ENCODE assay signal across 16 cellular contexts in the genomic region with DNA sequence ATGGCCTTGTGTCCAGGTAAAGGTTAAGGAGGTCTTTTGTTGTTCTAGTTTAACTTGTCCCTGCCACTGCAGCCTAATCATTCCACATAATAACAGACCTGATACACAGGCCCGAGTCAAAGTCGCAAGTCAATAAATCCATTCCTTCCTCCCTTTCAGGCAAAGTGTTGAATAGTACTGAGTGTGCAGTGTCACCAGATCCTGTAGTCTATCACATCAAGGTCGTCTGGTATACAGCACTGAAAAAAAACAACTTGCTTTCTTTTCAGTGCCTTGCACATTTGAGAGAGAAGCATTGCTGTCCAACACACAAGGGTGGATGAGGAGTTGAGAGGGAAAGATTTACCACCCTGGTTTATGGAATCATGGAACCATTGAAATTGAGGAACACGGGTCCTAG.
DNase-seq lines count a peak whose midpoint lies in the region; TF ChIP-seq lines count a peak whose summit lies in the region.
"Had no signal": no experiment of that assay in that cellular context is flagged by ENCODE, and none has a peak within 500 bp of the region (broad histone marks: within the 10 kb centered on the region; RNA-seq: fewer than 3 reads in every experiment).

No MANE protein-coding gene starts in this region.

- no peak overlapping the region for H3K4me3 Mint-ChIP-seq in progenitor cell of endocrine pancreas (ENCODE audit: low read depth)
- H3K4me3 Mint-ChIP-seq: CD4-positive, alpha-beta memory T cell; HFFc6 had no signal

- H3K27ac Mint-ChIP-seq in progenitor cell of endocrine pancreas = peak overlapping the region; percentile 60
- H3K27ac Mint-ChIP-seq: CD4-positive, alpha-beta memory T cell; HFFc6 had no signal

- no peaks in the 10 kb centered on the region for H3K36me3 ChIP-seq in esophagus muscularis mucosa
- no peaks in the 10 kb centered on the region for H3K36me3 ChIP-seq in OCI-LY7 (ENCODE audit: insufficient read depth, low read length)
- H3K36me3 ChIP-seq: HAP-1 had no signal

- H3K4me2 ChIP-seq in OCI-LY7 (ENCODE audit: low read length) = no peak overlapping the region

- CTCF ChIA-PET in OCI-LY7 (lab: Charles Lee; ENCODE audit: unreplicated experiment) = no interaction called here

- no peak for TF ChIP-seq EP300 in esophagus muscularis mucosa (IDR thresholded peaks at IDR 0.05)

- no peaks in the 10 kb centered on the region for H3K9me3 ChIP-seq in esophagus muscularis mucosa
- no peaks in the 10 kb centered on the region for H3K9me3 ChIP-seq in OCI-LY7 (ENCODE audit: low read length)
- H3K9me3 ChIP-seq: HAP-1 had no signal

- H3K27ac ChIP-seq in esophagus muscularis mucosa (replicated peaks in 1 of 4) = no peak overlapping the region
- H3K27ac ChIP-seq in OCI-LY7 (ENCODE audit: low read depth, low read length, poor library complexity, severe bottlenecking) = no peak overlapping the region

- POLR2A ChIA-PET in OCI-LY7 (lab: Charles Lee) = no interaction called here

- H3K27me3 Mint-ChIP-seq in progenitor cell of endocrine pancreas = no peaks in the 10 kb centered on the region
- H3K27me3 Mint-ChIP-seq: CD4-positive, alpha-beta memory T cell had no signal

- TF ChIP-seq POLR2A in esophagus muscularis mucosa (IDR thresholded peaks at IDR 0.05; ENCODE audit: low read depth) = no peak

- DNase-seq in esophagus muscularis mucosa (ENCODE audit: extremely low spot score) = peak; percentile 39
- peak; percentile 29 for DNase-seq in mucosa of gallbladder (ENCODE audit: low spot score)
- no peak for DNase-seq in progenitor cell of endocrine pancreas (ENCODE audit: low spot score, unreplicated experiment)
- DNase-seq in SIG-M5 (lab: John Stamatoyannopoulos, UW) = no peak
- DNase-seq in OCI-LY7 (ENCODE audit: low spot score) = no peak
- no peak for DNase-seq in NCI-H128 (lab: John Stamatoyannopoulos, UW; ENCODE audit: unreplicated experiment)
- DNase-seq in NCI-H2081 treated with DMSO at 0.1 percent for 48 hours (lab: John Stamatoyannopoulos, UW) = no peak
- DNase-seq: C1 segment of cervical spinal cord; Calu3; CD4-positive, alpha-beta memory T cell; COR-L47; DMS79 treated with DMSO at 0.1 percent for 48 hours; GF-D8; GOT3; HFFc6 had no signal

- no TSS peak for BruUV-seq in OCI-LY7 (replicated peaks; lab: Mats Ljungman, UMichigan)

- intact Hi-C loops in esophagus muscularis mucosa (cut with DNase I) = no loop called here
- intact Hi-C loops in OCI-LY7 (cut with micrococcal nuclease; ENCODE audit: unreplicated experiment) = no loop called here

- H3K4me1 Mint-ChIP-seq in progenitor cell of endocrine pancreas (ENCODE audit: low read depth) = peaks cover 17% of the 10 kb centered on the region
- H3K4me1 Mint-ChIP-seq: CD4-positive, alpha-beta memory T cell had no signal

- H3K79me2 ChIP-seq in OCI-LY7 (ENCODE audit: insufficient read depth, low read depth, low read length) = no peaks in the 10 kb centered on the region

- no peaks in the 10 kb centered on the region for H3K9me3 Mint-ChIP-seq in progenitor cell of endocrine pancreas (ENCODE audit: low read depth)

- TF ChIP-seq CTCF in esophagus muscularis mucosa (IDR thresholded peaks at IDR 0.05) = no peak
- TF ChIP-seq CTCF in progenitor cell of endocrine pancreas (IDR thresholded peaks at IDR 0.05; ENCODE audit: unreplicated experiment) = no peak
- TF ChIP-seq CTCF in OCI-LY7 (conservative IDR thresholded peaks at IDR 0.05; ENCODE audit: low read length) = no peak

- WGBS in esophagus muscularis mucosa = 60% methylated on average over 4 of the region's 4 CpGs

- H3K27me3 ChIP-seq in esophagus muscularis mucosa = no peaks in the 10 kb centered on the region

- no peaks in the 10 kb centered on the region for H3K9me2 ChIP-seq in OCI-LY7 (ENCODE audit: insufficient read depth, low read length)

- no peaks in the 10 kb centered on the region for H3K36me3 Mint-ChIP-seq in progenitor cell of endocrine pancreas (ENCODE audit: insufficient read depth)
- H3K36me3 Mint-ChIP-seq: CD4-positive, alpha-beta memory T cell had no signal

- H4K20me1 ChIP-seq in OCI-LY7 (ENCODE audit: insufficient read depth, low read length) = no peaks in the 10 kb centered on the region

- H3K4me3 ChIP-seq in esophagus muscularis mucosa (no peak overlapping the region), OCI-LY7 (ENCODE audit: low read depth, low read length, poor library complexity, severe bottlenecking) (no peak overlapping the region)
- H3K4me3 ChIP-seq: HAP-1 had no signal

- H2AFZ ChIP-seq in OCI-LY7 (ENCODE audit: low read length) = no peak overlapping the region

- H3K4me1 ChIP-seq in esophagus muscularis mucosa = no peaks in the 10 kb centered on the region
- no peaks in the 10 kb centered on the region for H3K4me1 ChIP-seq in OCI-LY7 (ENCODE audit: insufficient read depth, low read length, poor library complexity, severe bottlenecking)
- H3K4me1 ChIP-seq: HAP-1 had no signal

Comparison
In these comparisons a context has a peak if more than half of its experiments do, and no peak if none do; other contexts are left out.
1. DNase-seq: peak in esophagus muscularis mucosa (single experiment) and mucosa of gallbladder (single experiment); none in progenitor cell of endocrine pancreas (single experiment), SIG-M5 (single experiment), OCI-LY7 (single experiment), NCI-H128 (single experiment) and NCI-H2081 treated with DMSO at 0.1 percent for 48 hours (single experiment).